Comparison of ENCODE assay signal across 33 cellular contexts in genomic region chrX:28099166-28099565, GRCh38.
"Had no signal": no experiment of that assay in that cellular context is flagged by ENCODE, and none has a peak within 500 bp of the region (broad histone marks: within the 10 kb centered on the region; RNA-seq: fewer than 3 reads in every experiment).

No MANE protein-coding gene starts in this region.

- H3K4me2 ChIP-seq: PC-9 had no signal

- H3K4me3 ChIP-seq: body of pancreas, K562, PC-9 had no signal

- H3K9me3 Mint-ChIP-seq: activated B cell treated with CpG ODN at 0.5 μM for 24 hours; activated CD4-positive, alpha-beta memory T cell treated with anti-CD3 and anti-CD28 coated beads for 36 hours; activated naive CD8-positive, alpha-beta T cell treated with anti-CD3 and anti-CD28 coated beads, Interleukin-2, amount 50 U/mL, for 24 hours; activated T-helper 1 cell treated with anti-CD3 and anti-CD28 coated beads, Interleukin-12 subunit alpha, Interleukin-12 subunit beta, Interleukin-2, Interleukin-4 antibody, amounts not matched to agents 30 ng/mL and 10 ng/mL and 1 ng/mL, durations not matched to agents 14 hours and 24 hours and 36 hours had no signal

- ATAC-seq: activated naive CD8-positive, alpha-beta T cell treated with anti-CD3 and anti-CD28 coated beads, Interleukin-2, amount 50 U/mL, for 24 hours; activated T-cell treated with anti-CD3 and anti-CD28 coated beads, Interleukin-2, amount 50 U/mL, for 4 hours; body of pancreas; K562 had no signal

- H3K4me3 Mint-ChIP-seq: activated B cell treated with CpG ODN at 0.5 μM for 24 hours; activated CD4-positive, alpha-beta memory T cell treated with anti-CD3 and anti-CD28 coated beads for 36 hours; activated naive CD4-positive, alpha-beta T cell treated with anti-CD3 and anti-CD28 coated beads, Interleukin-2, amount 10 ng/mL, durations not matched to agents 7 days and 5 days; activated naive CD8-positive, alpha-beta T cell; activated naive CD8-positive, alpha-beta T cell treated with anti-CD3 and anti-CD28 coated beads, Interleukin-2, amount 50 U/mL, for 24 hours; activated T-cell treated with anti-CD3 and anti-CD28 coated beads, Interleukin-2, amount 50 U/mL, for 4 hours; activated T-helper 1 cell treated with anti-CD3 and anti-CD28 coated beads, Interleukin-12 subunit alpha, Interleukin-12 subunit beta, Interleukin-2, Interleukin-4 antibody, amounts not matched to agents 30 ng/mL and 10 ng/mL and 1 ng/mL, durations not matched to agents 14 hours and 24 hours and 36 hours had no signal

- H3K27me3 ChIP-seq: body of pancreas had no signal

- H3K4me1 Mint-ChIP-seq: activated B cell treated with CpG ODN at 0.5 μM for 24 hours; activated naive CD4-positive, alpha-beta T cell treated with anti-CD3 and anti-CD28 coated beads, Interleukin-2, amount 10 ng/mL, durations not matched to agents 7 days and 5 days; activated naive CD8-positive, alpha-beta T cell treated with anti-CD3 and anti-CD28 coated beads, Interleukin-2, amount 50 U/mL, for 24 hours had no signal

- H2AFZ ChIP-seq: PC-9 had no signal

- H3K27ac ChIP-seq: body of pancreas, PC-9, VCaP had no signal

- H3K27ac Mint-ChIP-seq: activated B cell treated with CpG ODN at 0.5 μM for 24 hours; activated CD4-positive, alpha-beta memory T cell treated with anti-CD3 and anti-CD28 coated beads for 36 hours; activated naive CD4-positive, alpha-beta T cell treated with anti-CD3 and anti-CD28 coated beads, Interleukin-2, amount 10 ng/mL, durations not matched to agents 7 days and 5 days; activated naive CD8-positive, alpha-beta T cell; activated naive CD8-positive, alpha-beta T cell treated with anti-CD3 and anti-CD28 coated beads, Interleukin-2, amount 50 U/mL, for 24 hours; activated T-helper 1 cell treated with anti-CD3 and anti-CD28 coated beads, Interleukin-12 subunit alpha, Interleukin-12 subunit beta, Interleukin-2, Interleukin-4 antibody, amounts not matched to agents 30 ng/mL and 10 ng/mL and 1 ng/mL, durations not matched to agents 14 hours and 24 hours and 36 hours had no signal

- H3K36me3 Mint-ChIP-seq: activated CD4-positive, alpha-beta memory T cell treated with anti-CD3 and anti-CD28 coated beads for 36 hours; activated naive CD4-positive, alpha-beta T cell treated with anti-CD3 and anti-CD28 coated beads, Interleukin-2, amount 10 ng/mL, durations not matched to agents 7 days and 5 days; activated naive CD8-positive, alpha-beta T cell had no signal

- H3K4me1 ChIP-seq: body of pancreas had no signal

- H3K27me3 Mint-ChIP-seq: activated B cell treated with CpG ODN at 0.5 μM for 24 hours; activated CD4-positive, alpha-beta memory T cell treated with anti-CD3 and anti-CD28 coated beads for 36 hours; activated naive CD4-positive, alpha-beta T cell treated with anti-CD3 and anti-CD28 coated beads, Interleukin-2, amount 10 ng/mL, durations not matched to agents 7 days and 5 days; activated naive CD8-positive, alpha-beta T cell; activated naive CD8-positive, alpha-beta T cell treated with anti-CD3 and anti-CD28 coated beads, Interleukin-2, amount 50 U/mL, for 24 hours had no signal

- DNase-seq: activated B cell treated with CpG ODN at 0.5 μM for 24 hours; activated CD4-positive, alpha-beta memory T cell treated with anti-CD3 and anti-CD28 coated beads for 36 hours; activated CD4-positive, alpha-beta T cell treated with anti-CD3 and anti-CD28 coated beads for 4 hours; activated CD4-positive, alpha-beta T cell treated with anti-CD3 and anti-CD28 coated beads, Interleukin-2, amount 50 U/mL, for 1 hour; activated CD4-positive, CD25-positive, alpha-beta regulatory T cell treated with anti-CD3 and anti-CD28 coated beads, Interleukin-2, amount 50 U/mL, for 72 hours; activated CD8-positive, alpha-beta memory T cell treated with anti-CD3 and anti-CD28 coated beads, Interleukin-2, amount 50 U/mL, for 4 hours; activated naive CD4-positive, alpha-beta T cell treated with anti-CD3 and anti-CD28 coated beads, Interleukin-2, amount 10 ng/mL, durations not matched to agents 7 days and 5 days; activated naive CD8-positive, alpha-beta T cell treated with anti-CD3 and anti-CD28 coated beads, Interleukin-2, amount 50 U/mL, for 24 hours; activated T-cell treated with anti-CD3 and anti-CD28 coated beads for 4 hours; activated T-cell treated with anti-CD3 and anti-CD28 coated beads, Interleukin-2, amount 50 U/mL, for 4 hours; amniotic stem cell; aorta; body of pancreas; caudate nucleus; cerebellar nuclear complex; MM.1S; NCI-H1105; NCI-H1417 treated with DMSO at 0.1 percent for 48 hours; NCI-H187 treated with DMSO at 0.1 percent for 48 hours; NCI-H2081; NCI-H345; NCI-H524 treated with DMSO at 0.1 percent for 48 hours; NK-92 treated with Interleukin-12 subunit alpha and Interleukin-12 subunit beta, amount 100 ng/mL, for 24 hours; PC-9; Right ventricle myocardium superior; SW 1271; T-helper 1 cell; T-helper 2 cell; T-helper 9 cell had no signal

- H3K9me3 ChIP-seq: body of pancreas had no signal
